Comparison of ENCODE assay signal across 1 cellular context in genomic region chr6:47420394-47421371, GRCh38.
TF ChIP-seq lines count a peak whose summit lies in the region.

No MANE protein-coding gene starts in this region.

TF ChIP-seq in K562, 482 proteins besides CTCF, POLR2A, EP300 and RAD21 (continued from another document and continues in another):
- TF ChIP-seq ARID3A (IDR thresholded peaks at IDR 0.05; ENCODE audit: borderline replicate concordance, low read depth, low read length) (peak; percentile 98), MLLT1 (IDR thresholded peaks at IDR 0.05) (peak; percentile 48 to 67; a peak in 3 of 4 replicates), ZNF146 (CRISPR knock-in tag; IDR thresholded peaks at IDR 0.05; ENCODE audit: unreplicated experiment) (no peak), ZNF174 (CRISPR knock-in tag; IDR thresholded peaks at IDR 0.05) (no peak), TFAM (CRISPR knock-in tag; conservative IDR thresholded peaks at IDR 0.05) (no peak), FOXO4 (CRISPR knock-in tag; IDR thresholded peaks at IDR 0.05) (no peak), SUPT5H (IDR thresholded peaks at IDR 0.05) (no peak), KHSRP (IDR thresholded peaks at IDR 0.05) (peak; percentile 65), ZFP36 (IDR thresholded peaks at IDR 0.05; ENCODE audit: low read depth, low read length, partially characterized antibody) (peak; percentile 15), CBX1 (IDR thresholded peaks at IDR 0.05; ENCODE audit: low read depth) (no peak), ZNF395 (CRISPR knock-in tag; IDR thresholded peaks at IDR 0.05) (peak; percentile 75), TAF1 (IDR thresholded peaks at IDR 0.05; ENCODE audit: control insufficient read depth, extremely low read depth, insufficient read depth, low read length, severe bottlenecking) (no peak), ZNF778 (CRISPR knock-in tag; IDR thresholded peaks at IDR 0.05) (no peak), TAF9B (IDR thresholded peaks at IDR 0.05; ENCODE audit: partially characterized antibody) (peak; percentile 82), GATA2 (CRISPR knock-in tag; IDR thresholded peaks at IDR 0.05) (peak; percentile 95), PCBP2 (IDR thresholded peaks at IDR 0.05; ENCODE audit: low read depth, low read length, poor library complexity, severe bottlenecking) (no peak), HOMEZ (CRISPR knock-in tag; IDR thresholded peaks at IDR 0.05) (no peak), NFXL1 (CRISPR knock-in tag; IDR thresholded peaks at IDR 0.05) (no peak), RBM14 (IDR thresholded peaks at IDR 0.05; ENCODE audit: borderline replicate concordance, insufficient read depth, low read depth, low read length) (no peak), MYC (IDR thresholded peaks at IDR 0.05; ENCODE audit: low read depth, low read length) (no peak; the same call in 1 of the 2 replicates), MYC (CRISPR knock-in tag; IDR thresholded peaks at IDR 0.05; ENCODE audit: borderline replicate concordance, low read depth) (no peak), PTRF (tag; IDR thresholded peaks at IDR 0.05) (no peak), CBX8 (IDR thresholded peaks at IDR 0.05; ENCODE audit: borderline replicate concordance, extremely low read depth, low read depth, low read length, poor library complexity, severe bottlenecking) (no peak), SMAD1 (IDR thresholded peaks at IDR 0.05; ENCODE audit: low read depth, low read length, partially characterized antibody) (peak; percentile 53), MGA (IDR thresholded peaks at IDR 0.05) (no peak), EWSR1 (IDR thresholded peaks at IDR 0.05; ENCODE audit: borderline replicate concordance, low read depth, partially characterized antibody) (no peak), SIX5 (IDR thresholded peaks at IDR 0.05; ENCODE audit: borderline replicate concordance in 1 of 2, insufficient read depth in 1 of 2, low read depth in 1 of 2, low read length in 2 of 2) (no peak), MYBL2 (IDR thresholded peaks at IDR 0.05; ENCODE audit: low read depth) (peak; percentile 23; the same call in 1 of the 2 replicates), MYBL2 (CRISPR knock-in tag; IDR thresholded peaks at IDR 0.05; ENCODE audit: borderline replicate concordance) (no peak), TCF7 (IDR thresholded peaks at IDR 0.05; ENCODE audit: borderline replicate concordance) (no peak; the same call in 1 of the 2 replicates), ZSCAN29 (IDR thresholded peaks at IDR 0.05) (no peak), ETV5 (CRISPR knock-in tag; IDR thresholded peaks at IDR 0.05; ENCODE audit: low read depth) (no peak), ZNF518B (CRISPR knock-in tag; IDR thresholded peaks at IDR 0.05) (no peak), ZC3H8 (IDR thresholded peaks at IDR 0.05) (no peak)
